Comparison of ENCODE assay signal across 1 cellular context in genomic region chr9:130900701-130901497, GRCh38.
TF ChIP-seq lines count a peak whose summit lies in the region.

No MANE protein-coding gene starts in this region.

TF ChIP-seq in H1, 55 proteins besides CTCF, POLR2A, EP300 and RAD21 (continued from another document):
- TF ChIP-seq CHD7 (IDR thresholded peaks at IDR 0.05; ENCODE audit: insufficient replicate concordance, low read length) (no peak), KDM4A (IDR thresholded peaks at IDR 0.05; ENCODE audit: low read depth, low read length, severe bottlenecking) (no peak), POLR2AphosphoS5 (IDR thresholded peaks at IDR 0.05; ENCODE audit: low read depth, low read length) (no peak), EGR1 (IDR thresholded peaks at IDR 0.05; ENCODE audit: borderline replicate concordance, low read depth, low read length) (no peak), NRF1 (IDR thresholded peaks at IDR 0.05; ENCODE audit: low read depth, low read length) (no peak), EZH2 (IDR thresholded peaks at IDR 0.05; ENCODE audit: low read depth, low read length, severe bottlenecking) (no peak), HDAC2 (IDR thresholded peaks at IDR 0.05; ENCODE audit: borderline replicate concordance in 1 of 2, low read depth in 2 of 2, low read length in 2 of 2) (no peak), SIX5 (IDR thresholded peaks at IDR 0.05; ENCODE audit: low read depth, low read length) (no peak), RNF2 (IDR thresholded peaks at IDR 0.05; ENCODE audit: borderline replicate concordance, low read depth, low read length, missing control alignments, poor library complexity, severe bottlenecking) (no peak), SRF (IDR thresholded peaks at IDR 0.05; ENCODE audit: low read depth, low read length) (no peak), RXRA (IDR thresholded peaks at IDR 0.05; ENCODE audit: insufficient read depth, low read depth, low read length) (no peak), PHF8 (conservative IDR thresholded peaks at IDR 0.05; ENCODE audit: low read depth, low read length) (no peak), CEBPB (IDR thresholded peaks at IDR 0.05; ENCODE audit: low read depth, low read length) (no peak), TAF1 (IDR thresholded peaks at IDR 0.05; ENCODE audit: low read depth, low read length) (no peak), CBX5 (IDR thresholded peaks at IDR 0.05; ENCODE audit: low read depth, low read length) (no peak)
